Comparison of ENCODE assay signal across 15 cellular contexts in the genomic region with DNA sequence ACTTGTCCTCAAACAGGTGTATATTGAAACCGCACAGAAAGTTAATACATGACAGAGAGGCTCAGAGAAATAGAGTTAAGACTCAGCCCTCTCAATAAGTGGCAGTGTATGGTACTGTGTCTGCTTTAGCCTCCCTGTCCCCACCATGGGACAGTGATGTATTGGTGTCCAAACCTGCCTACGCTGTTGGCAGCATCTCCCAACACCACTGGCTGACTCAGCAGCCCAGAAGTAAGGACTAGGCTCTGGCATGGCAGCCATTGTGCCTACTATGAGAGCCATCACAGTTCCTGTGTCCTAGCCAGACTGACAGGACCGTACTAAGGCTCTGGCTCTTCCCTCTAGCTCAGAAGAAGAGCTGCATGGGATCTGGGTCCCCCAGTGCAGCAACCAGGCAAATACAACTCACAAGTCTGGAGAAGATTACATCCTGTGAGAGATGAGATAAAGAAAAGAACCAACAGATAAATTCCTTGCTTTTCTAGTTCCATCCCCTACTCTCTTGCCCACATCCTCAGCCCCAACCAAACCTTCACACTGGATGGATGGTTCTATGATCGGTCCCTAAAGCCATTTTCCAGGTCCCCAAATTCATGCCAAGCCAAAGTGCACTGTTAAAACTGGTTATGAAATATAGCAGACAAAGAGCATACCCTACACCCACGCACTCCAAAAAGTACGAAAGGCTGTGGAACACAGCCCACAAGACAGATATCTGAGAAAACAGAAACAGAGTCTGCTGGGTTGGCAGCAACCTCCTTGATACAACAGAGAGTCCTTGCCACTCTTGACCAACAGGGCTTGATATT. TPM values are rescaled to one million over a fixed set of nuclear protein-coding genes. Genes with fewer than 3 reads are reported as not detected.
A peak's percentile ranks its signal among the peaks of the same experiment; 100 is the strongest.
DNase-seq lines count a peak whose midpoint lies in the region; ATAC-seq, FAIRE-seq and TF ChIP-seq lines count a peak whose summit lies in the region.
"Had no signal": no experiment of that assay in that cellular context is flagged by ENCODE, and none has a peak within 500 bp of the region (broad histone marks: within the 10 kb centered on the region; RNA-seq: fewer than 3 reads in every experiment).

No MANE protein-coding gene starts in this region.

- TF ChIP-seq CTCF in omental fat pad (IDR thresholded peaks at IDR 0.05), result no peak

- ATAC-seq in GM19395 (IDR thresholded peaks at IDR 0.05; ENCODE audit: unreplicated experiment) (peak; percentile 62), omental fat pad (ENCODE audit: low FRiP score) (no peak)

- peak; percentile 73 for DNase-seq in OCI-M1 (lab: John Stamatoyannopoulos, UW)
- DNase-seq in erythroblast (lab: John Stamatoyannopoulos, UW), result peak; percentile 17 to 41
- no peak for DNase-seq in urothelium cell line (ENCODE audit: low spot score)
- no peak for DNase-seq in GF-D8 (lab: John Stamatoyannopoulos, UW)
- DNase-seq in omental fat pad (ENCODE audit: low spot score), result no peak
- DNase-seq in NCI-H1417 treated with DMSO at 0.1 percent for 48 hours (lab: John Stamatoyannopoulos, UW), result no peak
- DNase-seq: 8988T, AML-193, DMS53, HCEC 1CT, HFFc6, KBM-7 had no signal

- peak; percentile 44 for FAIRE-seq in urothelium cell line (lab: Jason Lieb, UNC)
- FAIRE-seq: GM18507, HTR-8/SVneo had no signal

- TF ChIP-seq POLR2A in erythroblast (IDR thresholded peaks at IDR 0.05; ENCODE audit: low read length), result no peak

RNA-seq across cellular contexts. Expression of a gene that starts 44.1 kb away (rescaled TPM):
- total RNA-seq in omental fat pad, result 100 to 1,000 TPM in 1 of 4 donors, 10 to 100 TPM in 3; 64.4 to 121 (median 78.4) TPM

RNA-seq across cellular contexts. Expression of a gene that starts 48.7 kb away (rescaled TPM):
- total RNA-seq in omental fat pad, result 10 to 100 TPM; 18.7 to 34.5 (median 19.0) TPM

Comparison
In these comparisons a context has a peak if more than half of its experiments do, and no peak if none do; other contexts are left out.
1. DNase-seq: peak in OCI-M1 (single experiment) and erythroblast (2 of 2); none in urothelium cell line (single experiment), GF-D8 (single experiment), omental fat pad (single experiment) and NCI-H1417 treated with DMSO at 0.1 percent for 48 hours (single experiment).